9 cellular contexts compared by ENCODE assay signal in the genomic region with DNA sequence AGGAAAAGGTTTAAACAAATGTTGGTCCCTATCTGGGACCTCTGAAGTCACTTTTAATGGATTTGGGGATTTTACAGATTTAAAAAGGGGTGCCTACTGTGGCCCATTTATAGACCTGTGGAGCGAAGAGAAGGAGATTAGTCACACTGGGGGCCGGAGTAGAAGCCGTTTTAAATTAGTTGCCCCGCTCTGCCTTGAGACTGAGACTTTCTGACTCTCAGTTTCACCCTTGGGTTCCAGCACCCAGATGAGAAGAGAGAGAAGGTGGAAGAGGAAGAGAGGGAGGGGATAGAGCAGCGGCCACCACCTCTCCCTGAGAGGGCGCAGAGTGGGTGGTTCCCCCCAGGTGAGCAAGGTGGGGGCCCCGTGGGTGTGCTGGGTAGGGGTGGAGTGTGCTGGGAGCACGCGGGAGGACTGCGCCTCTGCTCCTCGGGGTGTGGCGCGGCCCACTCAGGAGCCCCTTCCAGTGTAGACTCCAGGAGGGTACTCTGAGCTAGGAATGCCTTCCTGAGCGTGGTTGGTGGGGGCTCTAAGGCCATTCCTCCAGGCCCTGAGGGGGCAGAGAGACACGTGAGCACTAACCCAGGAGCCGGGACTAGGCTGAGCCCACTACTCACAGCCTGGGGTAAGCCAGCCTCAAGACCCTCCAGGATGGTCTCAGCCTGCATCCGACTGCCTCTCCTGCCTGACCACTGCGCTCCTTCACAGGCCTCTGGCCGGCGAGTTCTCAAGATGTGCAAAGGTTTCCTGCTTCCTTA. TPM values are rescaled to one million over a fixed set of nuclear protein-coding genes. Genes with fewer than 3 reads are reported as not detected.
DNase-seq lines count a peak whose midpoint lies in the region; ATAC-seq and TF ChIP-seq lines count a peak whose summit lies in the region.
"Had no signal": no experiment of that assay in that cellular context is flagged by ENCODE, and none has a peak within 500 bp of the region (broad histone marks: within the 10 kb centered on the region; RNA-seq: fewer than 3 reads in every experiment).

No MANE protein-coding gene starts in this region.

- intact Hi-C loops in CD4-positive, alpha-beta T cell (cut with DNase I, micrococcal nuclease), result loop anchor here (5.0 kb wide), 1 partner anchor 266 kb away; the partner anchor contains the start of gene TOPBP1 (in 2 of the 2)
- intact Hi-C loops in naive thymus-derived CD4-positive, alpha-beta T cell (cut with micrococcal nuclease), result loop anchor here (2.0 to 10.0 kb wide), 4 partner anchors 484 to 1202 kb away; partner anchors contain the start of genes ANAPC13 (in 2 of the 2) and CEP63 (in 2 of the 2)

- no peaks in the 10 kb centered on the region for H3K36me3 ChIP-seq in naive thymus-derived CD4-positive, alpha-beta T cell (ENCODE audit: control insufficient read depth in 2 of 3, insufficient read depth in 3 of 3, low read length in 3 of 3)

- peak overlapping the region; percentile 80 for H3K4me3 Mint-ChIP-seq in CD4-positive, alpha-beta T cell
- H3K4me3 Mint-ChIP-seq in brain (peak overlapping the region; percentile 62 to 81 (median 77)), HFFc6 (no peak overlapping the region; the same call in 1 of the 2 replicates)
- H3K4me3 Mint-ChIP-seq in naive thymus-derived CD4-positive, alpha-beta T cell, result peak overlapping the region in 9 of 10 donors; percentile 1 to 85 (median 73)

- CTCF ChIA-PET in CD4-positive, alpha-beta T cell (lab: Charles Lee), result interaction anchor here (0.7 to 0.9 kb wide), 3 partner anchors 108 to 1202 kb away, joined by 3 to 5 read pairs (median 4); no protein-coding TSS in a partner anchor
- CTCF ChIA-PET in naive thymus-derived CD4-positive, alpha-beta T cell (lab: Charles Lee), result interaction anchor here (0.8 to 1.0 kb wide), 2 partner anchors 265 to 1202 kb away, joined by 3 to 4 read pairs; no protein-coding TSS in a partner anchor

- H3K27ac ChIP-seq in CD4-positive, alpha-beta T cell (ENCODE audit: low read depth, low read length), result no peak overlapping the region
- no peak overlapping the region for H3K27ac ChIP-seq in naive thymus-derived CD4-positive, alpha-beta T cell (ENCODE audit: low read depth, low read length)

- H3K27me3 ChIP-seq in CD4-positive, alpha-beta T cell (ENCODE audit: control insufficient read depth, insufficient read depth, low read length), result no peaks in the 10 kb centered on the region
- peaks cover 0 to 3% of the 10 kb centered on the region in 2 donors for H3K27me3 ChIP-seq in naive thymus-derived CD4-positive, alpha-beta T cell (ENCODE audit: control insufficient read depth in 2 of 2, insufficient read depth in 2 of 2, low read length in 2 of 2)

- no peaks in the 10 kb centered on the region for H3K9me3 Mint-ChIP-seq in CD4-positive, alpha-beta T cell
- peaks cover 0 to 3% (median 0%) of the 10 kb centered on the region in 5 experiments for H3K9me3 Mint-ChIP-seq in brain
- H3K9me3 Mint-ChIP-seq in naive thymus-derived CD4-positive, alpha-beta T cell, result no peaks in the 10 kb centered on the region
- H3K9me3 Mint-ChIP-seq in HFFc6, result no peaks in the 10 kb centered on the region

- H3K4me1 Mint-ChIP-seq in CD4-positive, alpha-beta T cell (ENCODE audit: low read depth), result peaks cover 7% of the 10 kb centered on the region
- H3K4me1 Mint-ChIP-seq in brain, result peaks cover 15% of the 10 kb centered on the region
- H3K4me1 Mint-ChIP-seq in naive thymus-derived CD4-positive, alpha-beta T cell, result peaks cover 4 to 14% (median 5%) of the 10 kb centered on the region in 7 donors
- H3K4me1 Mint-ChIP-seq in HFFc6 (ENCODE audit: low read depth), result peaks cover 18% of the 10 kb centered on the region

- H3K27ac Mint-ChIP-seq in CD4-positive, alpha-beta T cell, result no peak overlapping the region
- H3K27ac Mint-ChIP-seq in brain, result peak overlapping the region in 2 of 5 experiments; percentile 16 to 68
- peak overlapping the region in 2 of 9 donors; percentile 56 to 69 for H3K27ac Mint-ChIP-seq in naive thymus-derived CD4-positive, alpha-beta T cell
- no peak overlapping the region for H3K27ac Mint-ChIP-seq in HFFc6

- no peak for TF ChIP-seq CTCF in CD4-positive, alpha-beta T cell (IDR thresholded peaks at IDR 0.05)
- TF ChIP-seq CTCF in brain (conservative IDR thresholded peaks at IDR 0.05) (no peak), HFFc6 (IDR thresholded peaks at IDR 0.05) (no peak), foreskin fibroblast (IDR thresholded peaks at IDR 0.05; ENCODE audit: low read depth, low read length) (no peak)

- DNase-seq in CD4-positive, alpha-beta T cell, result no peak
- DNase-seq in naive thymus-derived CD4-positive, alpha-beta T cell, result no peak
- no peak for DNase-seq in HFFc6
- DNase-seq in NCI-H446 treated with DMSO at 0.1 percent for 48 hours (lab: John Stamatoyannopoulos, UW), result no peak
- DNase-seq in foreskin fibroblast, result no peak
- DNase-seq: DMS79 had no signal

- no peak for ATAC-seq in CD4-positive, alpha-beta T cell (ENCODE audit: poor library complexity)
- ATAC-seq in HG03025 (IDR thresholded peaks at IDR 0.05; ENCODE audit: low FRiP score, unreplicated experiment) (peak; percentile 49), HG03457 (IDR thresholded peaks at IDR 0.05; ENCODE audit: unreplicated experiment) (no peak)
- ATAC-seq in naive thymus-derived CD4-positive, alpha-beta T cell, result no peak

- peaks cover 18% of the 10 kb centered on the region for H3K27me3 Mint-ChIP-seq in CD4-positive, alpha-beta T cell
- H3K27me3 Mint-ChIP-seq in brain (peaks cover 12% of the 10 kb centered on the region), HFFc6 (ENCODE audit: insufficient read depth) (peaks cover 7% of the 10 kb centered on the region)
- peaks cover 5 to 26% (median 10%) of the 10 kb centered on the region in 5 donors for H3K27me3 Mint-ChIP-seq in naive thymus-derived CD4-positive, alpha-beta T cell

- peaks cover 0 to 4% of the 10 kb centered on the region in 2 donors for H3K4me1 ChIP-seq in naive thymus-derived CD4-positive, alpha-beta T cell (ENCODE audit: control insufficient read depth in 2 of 2, insufficient read depth in 2 of 2, low read length in 2 of 2)

- no peaks in the 10 kb centered on the region for H3K36me3 Mint-ChIP-seq in CD4-positive, alpha-beta T cell (ENCODE audit: low read depth)
- H3K36me3 Mint-ChIP-seq in brain, result no peaks in the 10 kb centered on the region
- no peaks in the 10 kb centered on the region for H3K36me3 Mint-ChIP-seq in naive thymus-derived CD4-positive, alpha-beta T cell
- H3K36me3 Mint-ChIP-seq in HFFc6 (ENCODE audit: low read depth), result no peaks in the 10 kb centered on the region

- H3K9me3 ChIP-seq in CD4-positive, alpha-beta T cell (ENCODE audit: control insufficient read depth, low read length), result no peaks in the 10 kb centered on the region
- H3K9me3 ChIP-seq in naive thymus-derived CD4-positive, alpha-beta T cell (ENCODE audit: control insufficient read depth in 2 of 3, low read length in 3 of 3), result no peaks in the 10 kb centered on the region

- peak overlapping the region; percentile 51 for H3K4me3 ChIP-seq in naive thymus-derived CD4-positive, alpha-beta T cell (ENCODE audit: low read length)
- peak overlapping the region in 1 of 2 donors; percentile 53 for H3K4me3 ChIP-seq in foreskin fibroblast (ENCODE audit: low read depth in 1 of 2, low read length in 2 of 2)

- POLR2A ChIA-PET in CD4-positive, alpha-beta T cell (lab: Charles Lee), result no interaction called here
- POLR2A ChIA-PET in naive thymus-derived CD4-positive, alpha-beta T cell (lab: Charles Lee), result no interaction called here

RNA-seq across cellular contexts. Expression of gene RAB6B, which starts 32.6 kb away (rescaled TPM):
- not detected for total RNA-seq in CD4-positive, alpha-beta T cell
- polyA plus RNA-seq in brain (ENCODE audit: insufficient read depth, low read depth, low replicate concordance), result 57.4 TPM
- total RNA-seq in naive thymus-derived CD4-positive, alpha-beta T cell, result 1 to 10 TPM in 1 of 5 experiments, under 1 TPM in 1, not detected in 3; 0.17 to 1.2 TPM
- polyA plus RNA-seq in naive thymus-derived CD4-positive, alpha-beta T cell, result under 1 TPM; 0.14 to 0.26 TPM
- total RNA-seq in HFFc6 (2021; fragmentation: NEBNext Ultra II Directional; extraction: Animal tissue kit (Norgen Biotek cat#: 25700)), result 1 to 10 TPM; 1.6 to 5.4 (median 2.1) TPM
